12 cellular contexts compared by ENCODE assay signal in the genomic region with DNA sequence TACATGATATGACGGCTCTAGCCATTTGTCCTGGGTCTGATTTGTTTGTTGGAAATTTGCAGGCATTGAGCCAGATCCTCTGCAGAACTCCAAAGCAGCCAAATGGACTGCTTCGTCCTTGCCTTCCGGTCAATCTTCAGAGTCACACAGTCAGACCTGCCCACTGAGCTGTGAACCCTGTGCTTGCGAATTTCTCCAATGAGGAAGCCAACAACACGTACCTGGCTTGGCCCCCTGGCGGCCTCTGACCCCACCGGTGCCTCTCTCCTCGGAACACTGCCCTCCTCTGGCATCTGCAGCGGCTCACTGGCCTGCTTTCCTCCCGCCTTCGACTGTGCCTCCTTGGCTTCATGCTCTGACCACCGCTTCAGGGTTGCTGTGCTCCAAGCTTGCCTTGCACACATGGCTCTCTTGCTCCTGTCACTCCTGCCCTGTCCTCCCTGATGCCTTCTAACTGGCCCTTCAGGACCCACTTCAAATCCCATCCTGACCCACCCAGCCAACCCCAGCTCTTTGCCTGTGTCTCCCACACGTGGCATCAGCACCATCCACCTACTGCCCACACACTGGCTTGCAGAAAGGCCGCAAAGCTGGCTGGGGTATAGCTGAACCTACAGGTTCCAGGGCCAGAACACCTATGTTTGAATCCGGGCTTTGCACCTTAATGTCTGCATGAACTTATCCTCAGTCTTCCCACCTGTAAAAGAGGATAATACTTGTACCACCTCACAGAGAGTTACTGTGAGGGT.
DNase-seq lines count a peak whose midpoint lies in the region; ATAC-seq and TF ChIP-seq lines count a peak whose summit lies in the region.
"Had no signal": no experiment of that assay in that cellular context is flagged by ENCODE, and none has a peak within 500 bp of the region (broad histone marks: within the 10 kb centered on the region; RNA-seq: fewer than 3 reads in every experiment).

No MANE protein-coding gene starts in this region.

- no peaks in the 10 kb centered on the region for H3K9me3 ChIP-seq in GM23248 (ENCODE audit: low read depth)
- H3K9me3 ChIP-seq: vagina had no signal

- H3K27me3 ChIP-seq in GM23248 (replicated peaks; ENCODE audit: insufficient read depth) = no peaks in the 10 kb centered on the region
- H3K27me3 ChIP-seq: vagina had no signal

- in situ Hi-C loops in GM23248 (cut with MboI) = no loop called here

- peak; percentile 24 to 39 for ATAC-seq in left cardiac atrium
- ATAC-seq in stimulated activated effector memory CD8-positive, alpha-beta T cell treated with anti-CD3 and anti-CD28 coated beads, Interleukin-12 subunit alpha, Interleukin-12 subunit beta, amount 100 ng/mL, for 72 hours = no peak
- ATAC-seq: activated naive CD4-positive, alpha-beta T cell treated with anti-CD3 and anti-CD28 coated beads, Interleukin-2, amount 50 U/mL, for 72 hours had no signal

- TF ChIP-seq CTCF in progenitor cell of endocrine pancreas (IDR thresholded peaks at IDR 0.05; ENCODE audit: unreplicated experiment) (peak; percentile 55), foreskin fibroblast (IDR thresholded peaks at IDR 0.05; ENCODE audit: low read depth, low read length) (no peak)

- H4K20me1 ChIP-seq in GM23248 (ENCODE audit: insufficient read depth) = no peaks in the 10 kb centered on the region

- no peak overlapping the region for H2AFZ ChIP-seq in GM23248

- peaks cover 4% of the 10 kb centered on the region for H3K9me3 Mint-ChIP-seq in progenitor cell of endocrine pancreas (ENCODE audit: low read depth)
- no peaks in the 10 kb centered on the region for H3K9me3 Mint-ChIP-seq in stimulated activated effector memory CD8-positive, alpha-beta T cell treated with anti-CD3 and anti-CD28 coated beads, Interleukin-12 subunit alpha, Interleukin-12 subunit beta, amount 100 ng/mL, for 72 hours

- H3K4me1 ChIP-seq in GM23248 (ENCODE audit: insufficient read depth) = peaks cover 27% of the 10 kb centered on the region

- H3K4me2 ChIP-seq in GM23248 (ENCODE audit: unreplicated experiment) = peak overlapping the region; percentile 24

- WGBS in GM23248 (ENCODE audit: low coverage in 1 of 2, low lambda C conversion rate in 2 of 2, missing lambda C conversion rate in 2 of 2), 2 experiments = 37 to 51% methylated on average over 15 of the region's 15 CpGs

- DNase-seq in GM23248 (peak; percentile 81), astrocyte of the hippocampus (ENCODE audit: low read depth, low spot score) (peak; percentile 31), left cardiac atrium (no peak), progenitor cell of endocrine pancreas (ENCODE audit: low spot score, unreplicated experiment) (peak; percentile 18), foreskin fibroblast (no peak), NCI-H2107 treated with DMSO at 0.1 percent for 48 hours (lab: John Stamatoyannopoulos, UW; ENCODE audit: unreplicated experiment) (no peak), activated gamma-delta T cell treated with Interleukin-2 at 50 U/mL for 16 hours (no peak)
- no peak for DNase-seq in stimulated activated effector memory CD8-positive, alpha-beta T cell treated with anti-CD3 and anti-CD28 coated beads, Interleukin-12 subunit alpha, Interleukin-12 subunit beta, amount 100 ng/mL, for 72 hours (ENCODE audit: low spot score in 2 of 2)
- DNase-seq: C1 segment of cervical spinal cord; stimulated activated naive CD4-positive, alpha-beta T cell had no signal

- no peaks in the 10 kb centered on the region for H3K36me3 ChIP-seq in GM23248 (ENCODE audit: low read depth)
- H3K36me3 ChIP-seq: vagina had no signal

- intact Hi-C loops in left cardiac atrium (cut with DNase I) = no loop called here

- peak overlapping the region; percentile 73 for H3K27ac ChIP-seq in GM23248
- H3K27ac ChIP-seq: vagina had no signal

- H3K36me3 Mint-ChIP-seq in progenitor cell of endocrine pancreas (ENCODE audit: insufficient read depth) = peaks cover 1% of the 10 kb centered on the region
- H3K36me3 Mint-ChIP-seq in stimulated activated effector memory CD8-positive, alpha-beta T cell treated with anti-CD3 and anti-CD28 coated beads, Interleukin-12 subunit alpha, Interleukin-12 subunit beta, amount 100 ng/mL, for 72 hours = no peaks in the 10 kb centered on the region

- peaks cover 11% of the 10 kb centered on the region for H3K4me1 Mint-ChIP-seq in progenitor cell of endocrine pancreas (ENCODE audit: low read depth)
- peaks cover 51% of the 10 kb centered on the region for H3K4me1 Mint-ChIP-seq in stimulated activated effector memory CD8-positive, alpha-beta T cell treated with anti-CD3 and anti-CD28 coated beads, Interleukin-12 subunit alpha, Interleukin-12 subunit beta, amount 100 ng/mL, for 72 hours

- no peaks in the 10 kb centered on the region for H3K79me2 ChIP-seq in GM23248 (ENCODE audit: insufficient read depth)

- H3K9me2 ChIP-seq in GM23248 (ENCODE audit: insufficient read depth) = no peaks in the 10 kb centered on the region

- peaks cover 74% of the 10 kb centered on the region for H3K27me3 Mint-ChIP-seq in progenitor cell of endocrine pancreas

- H3K4me3 ChIP-seq in GM23248 = no peak overlapping the region
- no peak overlapping the region for H3K4me3 ChIP-seq in foreskin fibroblast (ENCODE audit: low read depth in 1 of 2, low read length in 2 of 2)
- H3K4me3 ChIP-seq: vagina had no signal

- peaks cover 35% of the 10 kb centered on the region for H3F3A ChIP-seq in GM23248 (ENCODE audit: insufficient read depth)

- no peak overlapping the region for H3K27ac Mint-ChIP-seq in progenitor cell of endocrine pancreas
- no peak overlapping the region for H3K27ac Mint-ChIP-seq in stimulated activated effector memory CD8-positive, alpha-beta T cell treated with anti-CD3 and anti-CD28 coated beads, Interleukin-12 subunit alpha, Interleukin-12 subunit beta, amount 100 ng/mL, for 72 hours
- H3K27ac Mint-ChIP-seq: activated naive CD4-positive, alpha-beta T cell treated with anti-CD3 and anti-CD28 coated beads, Interleukin-2, amount 50 U/mL, for 72 hours had no signal

- H3K9ac ChIP-seq in GM23248 = 0 out of 2 replicates have a peak overlapping the region, but pooled peaks have one; percentile 18

- no peak overlapping the region for H3K4me3 Mint-ChIP-seq in progenitor cell of endocrine pancreas (ENCODE audit: low read depth)
- H3K4me3 Mint-ChIP-seq in stimulated activated effector memory CD8-positive, alpha-beta T cell treated with anti-CD3 and anti-CD28 coated beads, Interleukin-12 subunit alpha, Interleukin-12 subunit beta, amount 100 ng/mL, for 72 hours = no peak overlapping the region

Comparison
In these comparisons a context has a peak if more than half of its experiments do, and no peak if none do; other contexts are left out.
1. DNase-seq: peak in GM23248 (single experiment), astrocyte of the hippocampus (single experiment) and progenitor cell of endocrine pancreas (single experiment); none in left cardiac atrium (single experiment), foreskin fibroblast (0 of 2), NCI-H2107 treated with DMSO at 0.1 percent for 48 hours (single experiment), stimulated activated effector memory CD8-positive, alpha-beta T cell treated with anti-CD3 and anti-CD28 coated beads, Interleukin-12 subunit alpha, Interleukin-12 subunit beta, amount 100 ng/mL, for 72 hours (0 of 2) and activated gamma-delta T cell treated with Interleukin-2 at 50 U/mL for 16 hours (single experiment).